In the genomic region with DNA sequence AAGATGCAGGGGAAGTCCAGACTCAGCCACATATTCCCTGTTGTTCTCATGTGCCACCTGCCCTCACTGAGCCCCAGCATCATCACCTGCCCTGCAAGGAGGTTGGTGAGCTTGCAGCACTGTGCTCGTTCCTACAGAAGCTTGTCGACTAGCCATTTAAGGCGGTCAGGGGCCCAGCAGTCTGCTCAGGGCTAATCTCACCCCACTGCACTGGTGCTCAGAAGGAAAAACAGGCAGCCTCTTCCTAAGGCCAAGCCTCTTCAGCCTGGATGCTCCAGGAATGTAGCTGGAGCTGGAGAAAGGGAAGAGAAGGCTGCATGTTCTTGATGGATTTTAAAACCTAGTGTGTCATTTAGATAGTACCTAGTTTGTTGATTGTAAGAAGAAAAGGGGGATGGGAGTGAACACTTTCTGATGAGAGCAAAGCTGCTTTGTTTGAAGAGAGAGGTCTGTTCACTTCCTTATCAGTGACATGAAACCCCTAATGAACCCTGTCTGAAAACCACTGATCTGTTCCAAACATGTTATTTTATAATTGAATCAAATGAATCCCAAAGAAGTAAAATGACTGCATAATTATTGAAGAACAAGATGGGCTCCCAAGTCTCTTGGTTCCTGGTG, we compare ENCODE assay signal across 2 cellular contexts.
TF ChIP-seq lines count a peak whose summit lies in the region.

No MANE protein-coding gene starts in this region.

TF ChIP-seq in SK-N-SH, 30 proteins besides CTCF, POLR2A, EP300 and RAD21 (continued from another document):
- no peak for TF ChIP-seq RCOR1 (IDR thresholded peaks at IDR 0.05; ENCODE audit: low read length)
- no peak for TF ChIP-seq TCF12 (IDR thresholded peaks at IDR 0.05)
- no peak for TF ChIP-seq MEF2A (IDR thresholded peaks at IDR 0.05; ENCODE audit: borderline replicate concordance, low read depth)
- TF ChIP-seq, protein P1, sequence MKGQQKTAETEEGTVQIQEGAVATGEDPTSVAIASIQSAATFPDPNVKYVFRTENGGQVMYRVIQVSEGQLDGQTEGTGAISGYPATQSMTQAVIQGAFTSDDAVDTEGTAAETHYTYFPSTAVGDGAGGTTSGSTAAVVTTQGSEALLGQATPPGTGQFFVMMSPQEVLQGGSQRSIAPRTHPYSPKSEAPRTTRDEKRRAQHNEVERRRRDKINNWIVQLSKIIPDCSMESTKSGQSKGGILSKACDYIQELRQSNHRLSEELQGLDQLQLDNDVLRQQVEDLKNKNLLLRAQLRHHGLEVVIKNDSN (IDR thresholded peaks at IDR 0.05; ENCODE audit: borderline replicate concordance, low read depth) = no peak
- no peak for TF ChIP-seq JUND (IDR thresholded peaks at IDR 0.05)
- TF ChIP-seq GATA2 (CRISPR knock-in tag; IDR thresholded peaks at IDR 0.05) = no peak
- no peak for TF ChIP-seq FOXJ3 (CRISPR knock-in tag; IDR thresholded peaks at IDR 0.05)
- TF ChIP-seq POLR2AphosphoS5 (IDR thresholded peaks at IDR 0.05; ENCODE audit: low read depth, low read length) = no peak
- TF ChIP-seq RFX5 (IDR thresholded peaks at IDR 0.05; ENCODE audit: low read length) = no peak
- no peak for TF ChIP-seq YY1 (IDR thresholded peaks at IDR 0.05; ENCODE audit: low read depth)
- TF ChIP-seq, protein P2, sequence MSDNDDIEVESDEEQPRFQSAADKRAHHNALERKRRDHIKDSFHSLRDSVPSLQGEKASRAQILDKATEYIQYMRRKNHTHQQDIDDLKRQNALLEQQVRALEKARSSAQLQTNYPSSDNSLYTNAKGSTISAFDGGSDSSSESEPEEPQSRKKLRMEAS (IDR thresholded peaks at IDR 0.05; ENCODE audit: low read depth) = no peak
- no peak for TF ChIP-seq ELF1 (IDR thresholded peaks at IDR 0.05)

TF ChIP-seq in SK-N-SH treated with all-trans-retinoic acid at 6 μM for 48 hours, 23 proteins besides CTCF, POLR2A, EP300 and RAD21:
- TF ChIP-seq ZNF70 (CRISPR knock-in tag; IDR thresholded peaks at IDR 0.05) (no peak), ZC3H10 (CRISPR knock-in tag; IDR thresholded peaks at IDR 0.05) (no peak), ESRRG (CRISPR knock-in tag; IDR thresholded peaks at IDR 0.05) (no peak), GLIS3 (CRISPR knock-in tag; IDR thresholded peaks at IDR 0.05) (no peak), ZFP30 (CRISPR knock-in tag; IDR thresholded peaks at IDR 0.05) (no peak), CSDC2 (CRISPR knock-in tag; IDR thresholded peaks at IDR 0.05) (no peak), ZFP3 (CRISPR knock-in tag; IDR thresholded peaks at IDR 0.05) (no peak), ARNTL (CRISPR knock-in tag; IDR thresholded peaks at IDR 0.05; ENCODE audit: borderline replicate concordance, low read depth) (no peak), RARB (CRISPR knock-in tag; IDR thresholded peaks at IDR 0.05) (no peak), SNAI2 (CRISPR knock-in tag; IDR thresholded peaks at IDR 0.05) (no peak), ZNF565 (CRISPR knock-in tag; conservative IDR thresholded peaks at IDR 0.05; ENCODE audit: low read depth) (no peak), TOX (CRISPR knock-in tag; IDR thresholded peaks at IDR 0.05; ENCODE audit: borderline replicate concordance) (no peak)
- TF ChIP-seq, protein P3, sequence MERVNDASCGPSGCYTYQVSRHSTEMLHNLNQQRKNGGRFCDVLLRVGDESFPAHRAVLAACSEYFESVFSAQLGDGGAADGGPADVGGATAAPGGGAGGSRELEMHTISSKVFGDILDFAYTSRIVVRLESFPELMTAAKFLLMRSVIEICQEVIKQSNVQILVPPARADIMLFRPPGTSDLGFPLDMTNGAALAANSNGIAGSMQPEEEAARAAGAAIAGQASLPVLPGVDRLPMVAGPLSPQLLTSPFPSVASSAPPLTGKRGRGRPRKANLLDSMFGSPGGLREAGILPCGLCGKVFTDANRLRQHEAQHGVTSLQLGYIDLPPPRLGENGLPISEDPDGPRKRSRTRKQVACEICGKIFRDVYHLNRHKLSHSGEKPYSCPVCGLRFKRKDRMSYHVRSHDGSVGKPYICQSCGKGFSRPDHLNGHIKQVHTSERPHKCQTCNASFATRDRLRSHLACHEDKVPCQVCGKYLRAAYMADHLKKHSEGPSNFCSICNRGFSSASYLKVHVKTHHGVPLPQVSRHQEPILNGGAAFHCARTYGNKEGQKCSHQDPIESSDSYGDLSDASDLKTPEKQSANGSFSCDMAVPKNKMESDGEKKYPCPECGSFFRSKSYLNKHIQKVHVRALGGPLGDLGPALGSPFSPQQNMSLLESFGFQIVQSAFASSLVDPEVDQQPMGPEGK (CRISPR knock-in tag; IDR thresholded peaks at IDR 0.05; ENCODE audit: borderline replicate concordance) = no peak
- TF ChIP-seq, protein P4, sequence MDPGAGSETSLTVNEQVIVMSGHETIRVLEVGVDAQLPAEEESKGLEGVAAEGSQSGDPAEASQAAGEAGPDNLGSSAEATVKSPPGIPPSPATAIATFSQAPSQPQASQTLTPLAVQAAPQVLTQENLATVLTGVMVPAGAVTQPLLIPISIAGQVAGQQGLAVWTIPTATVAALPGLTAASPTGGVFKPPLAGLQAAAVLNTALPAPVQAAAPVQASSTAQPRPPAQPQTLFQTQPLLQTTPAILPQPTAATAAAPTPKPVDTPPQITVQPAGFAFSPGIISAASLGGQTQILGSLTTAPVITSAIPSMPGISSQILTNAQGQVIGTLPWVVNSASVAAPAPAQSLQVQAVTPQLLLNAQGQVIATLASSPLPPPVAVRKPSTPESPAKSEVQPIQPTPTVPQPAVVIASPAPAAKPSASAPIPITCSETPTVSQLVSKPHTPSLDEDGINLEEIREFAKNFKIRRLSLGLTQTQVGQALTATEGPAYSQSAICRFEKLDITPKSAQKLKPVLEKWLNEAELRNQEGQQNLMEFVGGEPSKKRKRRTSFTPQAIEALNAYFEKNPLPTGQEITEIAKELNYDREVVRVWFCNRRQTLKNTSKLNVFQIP (CRISPR knock-in tag; IDR thresholded peaks at IDR 0.05; ENCODE audit: borderline replicate concordance, low read depth) = no peak
- TF ChIP-seq, protein P5, sequence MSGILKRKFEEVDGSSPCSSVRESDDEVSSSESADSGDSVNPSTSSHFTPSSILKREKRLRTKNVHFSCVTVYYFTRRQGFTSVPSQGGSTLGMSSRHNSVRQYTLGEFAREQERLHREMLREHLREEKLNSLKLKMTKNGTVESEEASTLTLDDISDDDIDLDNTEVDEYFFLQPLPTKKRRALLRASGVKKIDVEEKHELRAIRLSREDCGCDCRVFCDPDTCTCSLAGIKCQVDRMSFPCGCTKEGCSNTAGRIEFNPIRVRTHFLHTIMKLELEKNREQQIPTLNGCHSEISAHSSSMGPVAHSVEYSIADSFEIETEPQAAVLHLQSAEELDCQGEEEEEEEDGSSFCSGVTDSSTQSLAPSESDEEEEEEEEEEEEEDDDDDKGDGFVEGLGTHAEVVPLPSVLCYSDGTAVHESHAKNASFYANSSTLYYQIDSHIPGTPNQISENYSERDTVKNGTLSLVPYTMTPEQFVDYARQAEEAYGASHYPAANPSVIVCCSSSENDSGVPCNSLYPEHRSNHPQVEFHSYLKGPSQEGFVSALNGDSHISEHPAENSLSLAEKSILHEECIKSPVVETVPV (CRISPR knock-in tag; IDR thresholded peaks at IDR 0.05) = no peak
